7 cellular contexts compared by ENCODE assay signal in the genomic region with DNA sequence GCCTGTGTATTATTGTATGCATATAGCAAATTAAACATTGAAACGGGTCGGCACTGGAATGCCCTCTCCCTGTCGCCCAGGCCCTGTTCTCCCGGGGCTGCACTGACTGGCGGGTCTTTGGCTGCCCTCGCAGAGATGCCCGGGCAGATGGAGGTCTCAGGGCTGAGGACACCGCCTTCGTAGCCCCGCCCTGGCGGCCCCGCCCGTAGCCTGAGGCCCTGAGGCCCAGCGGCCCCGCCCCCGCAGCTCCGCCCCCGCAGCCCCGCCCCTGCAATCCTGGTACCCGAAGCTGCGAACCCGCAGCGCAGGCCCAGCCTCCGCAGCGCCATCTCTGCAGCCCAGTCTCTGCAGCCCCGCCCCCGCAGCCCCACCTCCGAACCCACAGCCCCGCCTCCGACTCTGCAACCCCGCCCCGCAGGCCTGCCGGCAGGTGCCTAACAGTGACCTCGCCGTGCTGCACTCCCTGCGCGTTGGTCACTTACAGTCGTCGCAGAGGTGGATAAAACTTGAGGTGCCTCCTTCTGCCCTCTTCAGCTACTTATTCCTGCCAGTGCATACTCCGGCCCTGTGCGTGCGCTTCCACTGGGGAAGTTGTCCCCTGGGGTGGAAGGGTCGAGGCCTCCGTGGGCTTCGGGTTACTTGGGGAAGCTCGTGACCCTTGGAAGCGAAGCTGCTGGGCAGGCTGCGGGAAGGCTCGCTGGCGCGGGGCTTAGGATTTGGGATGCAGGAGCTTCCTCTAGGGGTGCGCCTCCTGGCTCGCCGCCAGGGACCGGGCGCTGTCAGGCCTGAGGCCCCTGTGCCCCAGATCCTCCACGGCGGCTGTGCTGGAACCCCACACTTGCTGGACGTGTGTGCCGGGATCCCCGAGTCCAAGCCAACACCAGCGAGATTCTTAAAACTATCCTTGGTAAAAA.
DNase-seq lines count a peak whose midpoint lies in the region; ATAC-seq, FAIRE-seq and TF ChIP-seq lines count a peak whose summit lies in the region.

No MANE protein-coding gene starts in this region.

- H3K4me3 ChIP-seq in RWPE2 (ENCODE audit: severe bottlenecking) (no peak overlapping the region), small intestine (ENCODE audit: low read depth in 1 of 2, low read length in 2 of 2) (no peak overlapping the region)

- no peak for TF ChIP-seq CTCF in RWPE2 (IDR thresholded peaks at IDR 0.05; ENCODE audit: poor library complexity, severe bottlenecking)

- no peaks in the 10 kb centered on the region for H3K9me3 Mint-ChIP-seq in activated naive CD4-positive, alpha-beta T cell treated with anti-CD3 and anti-CD28 coated beads, Interleukin-2, amount 50 U/mL, for 72 hours

- peak; percentile 80 for DNase-seq in RWPE2 (ENCODE audit: low spot score)
- DNase-seq in activated naive CD4-positive, alpha-beta T cell treated with anti-CD3 and anti-CD28 coated beads, Interleukin-2, amount 50 U/mL, for 72 hours (ENCODE audit: low spot score in 2 of 2) = peak; percentile 59 to 76
- DNase-seq in left ventricle myocardium superior = peak; percentile 86
- DNase-seq in small intestine = peak; percentile 88
- DNase-seq in GF-D8 (lab: John Stamatoyannopoulos, UW) = no peak

- ATAC-seq in GM19025 (IDR thresholded peaks at IDR 0.05; ENCODE audit: low read depth, unreplicated experiment) (peak; percentile 68), HG03039 (IDR thresholded peaks at IDR 0.05; ENCODE audit: unreplicated experiment) (peak; percentile 71), RWPE2 (ENCODE audit: low read depth) (peak; percentile 66), left ventricle myocardium superior (peak; percentile 95)
- ATAC-seq in activated naive CD4-positive, alpha-beta T cell treated with anti-CD3 and anti-CD28 coated beads, Interleukin-2, amount 50 U/mL, for 72 hours = peak; percentile 87 to 91

- peaks cover 23% of the 10 kb centered on the region for H3K27me3 ChIP-seq in RWPE2 (ENCODE audit: insufficient read depth, poor library complexity, severe bottlenecking)
- no peaks in the 10 kb centered on the region for H3K27me3 ChIP-seq in small intestine (ENCODE audit: control insufficient read depth in 2 of 2, insufficient read depth in 2 of 2, low read length in 2 of 2)

- H3K9me3 ChIP-seq in RWPE2 (ENCODE audit: severe bottlenecking) (no peaks in the 10 kb centered on the region), small intestine (ENCODE audit: control insufficient read depth, low read depth) (no peaks in the 10 kb centered on the region)

- intact Hi-C loops in left ventricle myocardium superior (cut with micrococcal nuclease) = loop anchor here (10.0 kb wide), 1 partner anchor 390 kb away; no protein-coding TSS in a partner anchor

- no peak overlapping the region for H3K27ac Mint-ChIP-seq in activated naive CD4-positive, alpha-beta T cell treated with anti-CD3 and anti-CD28 coated beads, Interleukin-2, amount 50 U/mL, for 72 hours

- 4 to 12% (median 12%) methylated on average over 56 to 62 of the region's 62 CpGs for whole genome bisulfite sequencing in small intestine, 3 donors

- no peak overlapping the region for H3K27ac ChIP-seq in RWPE2 (ENCODE audit: poor library complexity, severe bottlenecking)
- no peak overlapping the region for H3K27ac ChIP-seq in small intestine (ENCODE audit: low read depth in 1 of 2, low read length in 1 of 2)

- no peaks in the 10 kb centered on the region for H3K36me3 Mint-ChIP-seq in activated naive CD4-positive, alpha-beta T cell treated with anti-CD3 and anti-CD28 coated beads, Interleukin-2, amount 50 U/mL, for 72 hours

- H3K36me3 ChIP-seq in RWPE2 (ENCODE audit: low read depth) = peaks cover 3% of the 10 kb centered on the region
- peaks cover 0 to under 1% of the 10 kb centered on the region in 2 donors for H3K36me3 ChIP-seq in small intestine (ENCODE audit: control insufficient read depth in 2 of 2, insufficient read depth in 2 of 2, low read length in 2 of 2)

- H3K4me1 ChIP-seq in RWPE2 (ENCODE audit: insufficient read depth, poor library complexity, severe bottlenecking) (no peaks in the 10 kb centered on the region), small intestine (ENCODE audit: control insufficient read depth in 2 of 2, insufficient read depth in 1 of 2, low read depth in 1 of 2, low read length in 1 of 2) (peaks cover 0 to 3% of the 10 kb centered on the region in 2 donors)

- FAIRE-seq in small intestine (lab: Jason Lieb, UNC) = no peak
